ENCODE assay signal across 32 cellular contexts in the genomic region with DNA sequence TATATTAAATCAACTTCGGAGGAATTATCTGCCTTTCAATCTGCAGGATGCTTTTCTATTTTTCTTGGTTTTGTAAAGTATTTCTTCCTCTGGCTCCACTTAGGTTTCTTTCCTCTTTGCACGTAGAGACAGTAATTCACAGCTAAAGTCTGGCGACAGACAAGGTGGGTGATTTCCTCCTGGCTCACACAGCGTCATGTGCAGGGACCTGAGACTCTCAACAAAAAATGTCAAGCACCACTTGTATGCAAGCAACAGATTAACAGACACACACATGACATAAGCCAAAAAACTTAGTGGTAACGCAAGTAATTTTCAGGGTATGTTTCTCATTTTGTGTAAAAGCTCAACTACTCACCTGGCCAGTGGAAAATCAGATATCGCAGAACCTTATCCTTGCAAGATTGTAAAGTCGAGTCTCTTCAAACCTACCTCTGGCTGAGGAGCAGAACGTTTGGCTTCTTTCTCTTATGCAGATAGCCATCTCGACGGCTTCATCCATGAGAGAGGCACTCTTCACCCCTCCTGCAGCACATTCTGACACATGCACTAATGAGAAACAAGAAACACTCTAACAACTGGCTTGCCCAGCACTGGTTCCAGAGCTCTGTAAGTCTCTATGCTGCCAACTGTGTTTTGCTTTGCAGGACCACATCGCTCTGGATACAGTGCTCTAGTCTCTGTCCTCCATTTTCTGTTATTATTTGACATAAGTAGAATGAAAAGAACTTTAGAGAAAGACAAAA.
"Had no signal": no experiment of that assay in that cellular context is flagged by ENCODE, and none has a peak within 500 bp of the region (broad histone marks: within the 10 kb centered on the region; RNA-seq: fewer than 3 reads in every experiment).

No MANE protein-coding gene starts in this region.

- H3K27ac Mint-ChIP-seq: activated CD4-positive, alpha-beta memory T cell treated with anti-CD3 and anti-CD28 coated beads for 36 hours; activated CD4-positive, alpha-beta T cell treated with anti-CD3 and anti-CD28 coated beads, Interleukin-2, amount 10 ng/mL, durations not matched to agents 7 days and 5 days; activated naive CD4-positive, alpha-beta T cell treated with anti-CD3 and anti-CD28 coated beads, Interleukin-2, amount 50 U/mL, for 72 hours; activated naive CD8-positive, alpha-beta T cell treated with anti-CD3 and anti-CD28 coated beads, Interleukin-2, amount 50 U/mL, for 24 hours had no signal

- H3K4me2 ChIP-seq: SK-N-SH had no signal

- H3K27me3 ChIP-seq: ascending aorta, body of pancreas, SJCRH30 had no signal

- H3K9me3 ChIP-seq: ascending aorta, body of pancreas, SJCRH30, SK-N-SH had no signal

- H3K27ac ChIP-seq: ascending aorta, body of pancreas, SJCRH30, VCaP had no signal

- H3K9me3 Mint-ChIP-seq: activated CD4-positive, alpha-beta memory T cell treated with anti-CD3 and anti-CD28 coated beads for 36 hours; activated CD4-positive, alpha-beta T cell treated with anti-CD3 and anti-CD28 coated beads, Interleukin-2, amount 10 ng/mL, durations not matched to agents 7 days and 5 days; activated naive CD4-positive, alpha-beta T cell treated with anti-CD3 and anti-CD28 coated beads, Interleukin-2, amount 50 U/mL, for 72 hours; activated naive CD8-positive, alpha-beta T cell treated with anti-CD3 and anti-CD28 coated beads, Interleukin-2, amount 50 U/mL, for 24 hours; activated T-cell treated with anti-CD3 and anti-CD28 coated beads, Interleukin-2, amount 50 U/mL, for 4 hours had no signal

- H3K4me1 Mint-ChIP-seq: activated CD4-positive, alpha-beta T cell treated with anti-CD3 and anti-CD28 coated beads, Interleukin-2, amount 10 ng/mL, durations not matched to agents 7 days and 5 days; activated naive CD8-positive, alpha-beta T cell treated with anti-CD3 and anti-CD28 coated beads, Interleukin-2, amount 50 U/mL, for 24 hours had no signal

- H3K36me3 ChIP-seq: ascending aorta, SJCRH30 had no signal

- DNase-seq: activated CD4-positive, alpha-beta memory T cell treated with anti-CD3 and anti-CD28 coated beads for 36 hours; activated CD4-positive, alpha-beta T cell treated with anti-CD3 and anti-CD28 coated beads, Interleukin-2, amount 10 ng/mL, durations not matched to agents 7 days and 5 days; activated CD4-positive, CD25-positive, alpha-beta regulatory T cell; activated CD8-positive, alpha-beta memory T cell treated with anti-CD3 and anti-CD28 coated beads for 24 hours; activated effector memory CD4-positive, alpha-beta T cell treated with anti-CD3 and anti-CD28 coated beads, Interleukin-2, amount 50 U/mL, for 16 hours; activated naive CD4-positive, alpha-beta T cell treated with Interleukin-2 at 50 U/mL for 16 hours; activated naive CD8-positive, alpha-beta T cell treated with anti-CD3 and anti-CD28 coated beads, Interleukin-2, amount 50 U/mL, for 24 hours; activated T-cell treated with anti-CD3 and anti-CD28 coated beads, Interleukin-2, amount 50 U/mL, for 4 hours; amniotic stem cell; body of pancreas; Kasumi-1; KBM-7; NCI-H1105 treated with DMSO at 0.1 percent for 48 hours; NCI-H1436 treated with DMSO at 0.1 percent for 48 hours; NCI-H187; NCI-H2081; NCI-H2171; NCI-H2227 treated with DMSO at 0.1 percent for 48 hours; NCI-H446 treated with DMSO at 0.1 percent for 48 hours; NCI-H526 treated with DMSO at 0.1 percent for 48 hours; NCI-H82; NK-92 treated with Interleukin-12 subunit alpha and Interleukin-12 subunit beta, amount 100 ng/mL, for 24 hours; OCI-M1; RPMI8226; SJCRH30; SK-N-SH; T-helper 1 cell had no signal

- H3K4me3 Mint-ChIP-seq: activated CD4-positive, alpha-beta memory T cell treated with anti-CD3 and anti-CD28 coated beads for 36 hours; activated CD4-positive, alpha-beta T cell treated with anti-CD3 and anti-CD28 coated beads, Interleukin-2, amount 10 ng/mL, durations not matched to agents 7 days and 5 days; activated naive CD8-positive, alpha-beta T cell treated with anti-CD3 and anti-CD28 coated beads, Interleukin-2, amount 50 U/mL, for 24 hours; activated T-cell treated with anti-CD3 and anti-CD28 coated beads, Interleukin-2, amount 50 U/mL, for 4 hours had no signal

- H3K4me1 ChIP-seq: ascending aorta, body of pancreas, SJCRH30 had no signal

- H3K9me2 ChIP-seq: SK-N-SH had no signal

- H3K36me3 Mint-ChIP-seq: activated CD4-positive, alpha-beta memory T cell treated with anti-CD3 and anti-CD28 coated beads for 36 hours; activated naive CD4-positive, alpha-beta T cell treated with anti-CD3 and anti-CD28 coated beads, Interleukin-2, amount 50 U/mL, for 72 hours had no signal

- H3K4me3 ChIP-seq: ascending aorta, body of pancreas, SJCRH30 had no signal

- ATAC-seq: activated naive CD4-positive, alpha-beta T cell treated with anti-CD3 and anti-CD28 coated beads, Interleukin-2, amount 50 U/mL, for 72 hours; activated naive CD8-positive, alpha-beta T cell treated with anti-CD3 and anti-CD28 coated beads, Interleukin-2, amount 50 U/mL, for 24 hours; activated T-cell treated with anti-CD3 and anti-CD28 coated beads, Interleukin-2, amount 50 U/mL, for 4 hours; body of pancreas; Panc1; Right ventricle myocardium inferior had no signal
